Comparison of ENCODE assay signal across 8 cellular contexts in genomic region chr15:31215490-31216209, GRCh38.
DNase-seq lines count a peak whose midpoint lies in the region; ATAC-seq and TF ChIP-seq lines count a peak whose summit lies in the region.

No MANE protein-coding gene starts in this region.

- DNase-seq in GM19240 (ENCODE audit: insufficient read length, low spot score) = peak; percentile 75
- peak; percentile 77 for DNase-seq in NOMO-1 treated with DMSO at 0.1 percent for 48 hours (lab: John Stamatoyannopoulos, UW; ENCODE audit: unreplicated experiment)
- DNase-seq in activated CD8-positive, alpha-beta memory T cell treated with anti-CD3 and anti-CD28 coated beads, Interleukin-2, amount 50 U/mL, for 48 hours = peak; percentile 94
- peak; percentile 58 for DNase-seq in epidermal melanocyte (ENCODE audit: insufficient read length, low spot score)
- peak; percentile 72 for DNase-seq in mucosa of gallbladder (ENCODE audit: low spot score)
- DNase-seq in stimulated activated CD8-positive, alpha-beta memory T cell treated with anti-CD3 and anti-CD28 coated beads, Interleukin-4, amount 100 ng/mL, for 4 hours (ENCODE audit: low read depth in 2 of 2, low spot score in 1 of 2) = peak; percentile 65 to 66

- TF ChIP-seq CTCF in C4-2B (conservative IDR thresholded peaks at IDR 0.05) = peak; percentile 93

- ATAC-seq in HG03442 (IDR thresholded peaks at IDR 0.05; ENCODE audit: unreplicated experiment) = peak; percentile 74

- H3K27ac ChIP-seq in C4-2B = peak overlapping the region; percentile 57

Comparison
In these comparisons a context has a peak if more than half of its experiments do, and no peak if none do; other contexts are left out.
1. Peak in every context shown above with its lines: DNase-seq, ATAC-seq and H3K27ac ChIP-seq.